ENCODE assay signal across 15 cellular contexts in the genomic region with DNA sequence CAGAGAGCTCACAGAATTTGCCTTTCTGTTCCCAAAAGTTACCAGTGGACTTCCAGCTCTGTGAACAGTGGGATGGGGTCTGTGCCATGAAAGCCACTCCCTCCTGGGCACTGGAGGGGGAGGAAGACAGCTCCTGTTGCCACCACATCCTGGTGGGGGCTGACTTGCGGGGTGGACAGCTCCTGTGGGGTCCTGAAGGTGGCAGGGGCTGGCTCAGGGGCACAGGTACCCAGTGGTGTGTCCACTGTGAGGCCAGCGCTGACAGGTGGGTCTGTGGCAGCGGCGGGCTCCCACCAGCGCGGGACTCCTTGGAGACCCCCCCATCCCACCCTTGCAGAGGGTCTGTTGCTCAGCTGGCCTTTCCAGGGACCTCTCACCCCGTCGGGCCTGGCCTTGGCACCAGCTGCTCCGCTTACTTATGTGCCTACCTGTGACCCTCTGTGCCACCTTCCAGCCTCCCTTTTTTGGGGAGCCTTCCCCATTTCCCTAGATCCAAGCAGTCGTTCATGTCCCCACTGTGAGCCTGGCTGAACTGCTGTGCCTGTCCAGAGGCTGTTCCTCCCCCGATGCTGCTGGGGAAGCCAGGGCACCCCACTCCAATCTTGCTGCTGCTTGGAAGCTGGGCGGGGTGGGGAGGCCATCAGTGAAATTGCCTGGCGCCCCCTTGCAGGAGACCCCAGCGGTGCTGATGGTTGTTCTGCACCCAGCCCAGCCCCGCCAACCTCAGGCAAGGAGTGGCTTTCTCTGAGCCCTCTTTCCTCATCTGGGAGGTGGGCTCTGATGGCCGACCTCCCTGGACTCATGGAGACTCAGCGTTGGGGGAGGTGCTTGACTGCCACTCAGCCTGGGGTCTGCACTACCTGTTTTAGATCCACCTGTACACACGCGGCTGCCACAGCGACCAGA. TPM values are rescaled to one million over a fixed set of nuclear protein-coding genes. Genes with fewer than 3 reads are reported as not detected.
DNase-seq lines count a peak whose midpoint lies in the region; ATAC-seq and TF ChIP-seq lines count a peak whose summit lies in the region.
"Had no signal": no experiment of that assay in that cellular context is flagged by ENCODE, and none has a peak within 500 bp of the region (broad histone marks: within the 10 kb centered on the region; RNA-seq: fewer than 3 reads in every experiment).

No MANE protein-coding gene starts in this region.

- no peaks in the 10 kb centered on the region for H3K9me3 Mint-ChIP-seq in T-helper 1 cell treated with Interleukin-12 subunit alpha and Interleukin-12 subunit beta and Interleukin-4 antibody, amounts not matched to agents 30 μg/mL and 1 μg/mL, for 36 hours
- no peaks in the 10 kb centered on the region for H3K9me3 Mint-ChIP-seq in stimulated activated naive CD8-positive, alpha-beta T cell treated with anti-CD3 and anti-CD28 coated beads, Interleukin-15, amount 100 ng/mL, for 72 hours

- WGBS in liver = 89% methylated on average over 20 of the region's 20 CpGs

- H3K4me1 ChIP-seq in liver (ENCODE audit: control insufficient read depth in 4 of 4, insufficient read depth in 4 of 4, low read length in 3 of 4) (peaks cover 17 to 81% (median 60%) of the 10 kb centered on the region in 4 donors), PC-9 (replicated peaks; ENCODE audit: insufficient read depth) (peaks cover 18% of the 10 kb centered on the region)

- intact Hi-C loops in PC-9 (cut with micrococcal nuclease; ENCODE audit: unreplicated experiment) = loop anchor here (5.0 kb wide), 1 partner anchor 401 kb away; no protein-coding TSS in a partner anchor

- H3K27ac Mint-ChIP-seq in T-helper 1 cell treated with Interleukin-12 subunit alpha and Interleukin-12 subunit beta and Interleukin-4 antibody, amounts not matched to agents 30 μg/mL and 1 μg/mL, for 36 hours = no peak overlapping the region
- no peak overlapping the region for H3K27ac Mint-ChIP-seq in stimulated activated naive CD8-positive, alpha-beta T cell treated with anti-CD3 and anti-CD28 coated beads, Interleukin-15, amount 100 ng/mL, for 72 hours
- H3K27ac Mint-ChIP-seq: GM23338 had no signal

- H3K36me3 ChIP-seq in liver (ENCODE audit: control insufficient read depth in 4 of 4, insufficient read depth in 3 of 4, low read depth in 1 of 4, low read length in 3 of 4) (no peaks in the 10 kb centered on the region), PC-9 (ENCODE audit: low read depth) (no peaks in the 10 kb centered on the region)

- 0 out of 2 replicates have a peak, but pooled peaks cover 5% of the 10 kb centered on the region for H3K79me2 ChIP-seq in PC-9 (ENCODE audit: low read depth)

- CTCF ChIA-PET in PC-9 (lab: Charles Lee) = interaction anchor here (0.7 kb wide), 1 partner anchor 10 kb away, joined by 3 read pairs; no protein-coding TSS in a partner anchor

- H3K4me3 ChIP-seq in liver (ENCODE audit: low read depth in 1 of 3, low read length in 3 of 3) = no peak overlapping the region
- H3K4me3 ChIP-seq in PC-9 = no peak overlapping the region
- H3K4me3 ChIP-seq: GM23338, SJSA1 had no signal

- no peaks in the 10 kb centered on the region for H3K9me3 ChIP-seq in liver (ENCODE audit: control insufficient read depth in 4 of 4, low read length in 3 of 4)
- H3K9me3 ChIP-seq in PC-9 (ENCODE audit: insufficient read depth, low read depth) = no peaks in the 10 kb centered on the region
- H3K9me3 ChIP-seq: SJSA1 had no signal

- no peak for ATAC-seq in stimulated activated naive CD8-positive, alpha-beta T cell treated with anti-CD3 and anti-CD28 coated beads, Interleukin-15, amount 100 ng/mL, for 72 hours
- ATAC-seq: GM23338 had no signal

- H2AFZ ChIP-seq in PC-9 = no peak overlapping the region
- H2AFZ ChIP-seq: GM23338 had no signal

- POLR2A ChIA-PET in PC-9 (lab: Charles Lee; ENCODE audit: unreplicated experiment) = no interaction called here

- no peaks in the 10 kb centered on the region for H3K27me3 ChIP-seq in liver (ENCODE audit: control insufficient read depth in 4 of 4, insufficient read depth in 4 of 4, low read length in 3 of 4)
- H3K27me3 ChIP-seq in PC-9 (ENCODE audit: insufficient read depth, low read depth) = no peaks in the 10 kb centered on the region
- H3K27me3 ChIP-seq: SJSA1 had no signal

- H3K4me2 ChIP-seq in PC-9 = no peak overlapping the region
- H3K4me2 ChIP-seq: GM23338 had no signal

- peak overlapping the region; percentile 37 for H3K4me3 Mint-ChIP-seq in T-helper 1 cell treated with Interleukin-12 subunit alpha and Interleukin-12 subunit beta and Interleukin-4 antibody, amounts not matched to agents 30 μg/mL and 1 μg/mL, for 36 hours
- H3K4me3 Mint-ChIP-seq in stimulated activated naive CD8-positive, alpha-beta T cell treated with anti-CD3 and anti-CD28 coated beads, Interleukin-15, amount 100 ng/mL, for 72 hours = peak overlapping the region; percentile 29 to 48
- H3K4me3 Mint-ChIP-seq: GM23338 had no signal

- H3K27me3 Mint-ChIP-seq in T-helper 1 cell treated with Interleukin-12 subunit alpha and Interleukin-12 subunit beta and Interleukin-4 antibody, amounts not matched to agents 30 μg/mL and 1 μg/mL, for 36 hours (ENCODE audit: low read depth) = no peaks in the 10 kb centered on the region
- no peaks in the 10 kb centered on the region for H3K27me3 Mint-ChIP-seq in stimulated activated naive CD8-positive, alpha-beta T cell treated with anti-CD3 and anti-CD28 coated beads, Interleukin-15, amount 100 ng/mL, for 72 hours

- H3K9me2 ChIP-seq in PC-9 (ENCODE audit: insufficient read depth) = no peaks in the 10 kb centered on the region

- peak overlapping the region; percentile 26 to 68 for H3K27ac ChIP-seq in liver (ENCODE audit: low read depth in 1 of 2, low read length in 2 of 2)
- H3K27ac ChIP-seq in PC-9 = no peak overlapping the region
- H3K27ac ChIP-seq: SJSA1 had no signal

- H4K20me1 ChIP-seq in PC-9 (ENCODE audit: insufficient read depth) = peaks cover 6% of the 10 kb centered on the region

- peaks cover 7% of the 10 kb centered on the region; the same call in 1 of the 2 replicates for H3F3A ChIP-seq in PC-9 (ENCODE audit: insufficient read depth, low read depth)

- peaks cover 9% of the 10 kb centered on the region for H3K4me1 Mint-ChIP-seq in T-helper 1 cell treated with Interleukin-12 subunit alpha and Interleukin-12 subunit beta and Interleukin-4 antibody, amounts not matched to agents 30 μg/mL and 1 μg/mL, for 36 hours (ENCODE audit: low read depth)
- H3K4me1 Mint-ChIP-seq in stimulated activated naive CD8-positive, alpha-beta T cell treated with anti-CD3 and anti-CD28 coated beads, Interleukin-15, amount 100 ng/mL, for 72 hours = peaks cover 25% of the 10 kb centered on the region

- H3K9ac ChIP-seq in liver (ENCODE audit: low read depth in 1 of 2, low read length in 2 of 2) = no peak overlapping the region

- H3K36me3 Mint-ChIP-seq in T-helper 1 cell treated with Interleukin-12 subunit alpha and Interleukin-12 subunit beta and Interleukin-4 antibody, amounts not matched to agents 30 μg/mL and 1 μg/mL, for 36 hours (ENCODE audit: low read depth) = no peaks in the 10 kb centered on the region

- TF ChIP-seq CTCF in liver (IDR thresholded peaks at IDR 0.05; ENCODE audit: low read depth, low read length, missing input control) (no peak), GM10266 (IDR thresholded peaks at IDR 0.05; ENCODE audit: control insufficient read depth, insufficient read depth, low read depth, missing control alignments) (no peak), PC-9 (conservative IDR thresholded peaks at IDR 0.05) (no peak)

- BruUV-seq in PC-9 (replicated peaks; lab: Mats Ljungman, UMichigan) = no TSS peak

- peak; percentile 63 for DNase-seq in activated effector memory CD4-positive, alpha-beta T cell treated with anti-CD3 and anti-CD28 coated beads, Interleukin-2, amount 50 U/mL, for 16 hours
- DNase-seq in activated effector memory CD4-positive, alpha-beta T cell treated with Interleukin-2 at 50 U/mL for 16 hours = no peak
- DNase-seq in stimulated activated naive CD8-positive, alpha-beta T cell treated with anti-CD3 and anti-CD28 coated beads, Interleukin-15, amount 100 ng/mL, for 72 hours = no peak
- no peak for DNase-seq in GM10266 (ENCODE audit: extremely low spot score)
- DNase-seq in PC-9 = no peak
- DNase-seq in KG1 (lab: John Stamatoyannopoulos, UW) = no peak
- DNase-seq: activated CD4-positive, CD25-positive, alpha-beta regulatory T cell; cerebellar nuclear complex; NCI-H2029 treated with DMSO at 0.1 percent for 48 hours; trophoblast cell had no signal

- no peak for TF ChIP-seq RAD21 in liver (IDR thresholded peaks at IDR 0.05)

TF ChIP-seq in liver, 16 proteins besides CTCF, POLR2A, EP300 and RAD21:
- TF ChIP-seq JUND (IDR thresholded peaks at IDR 0.05) = no peak

RNA-seq across cellular contexts. Expression of gene TEDC1, which starts 2.2 kb away (rescaled TPM):
- 1 to 10 TPM; 2.2 to 7.5 TPM for total RNA-seq in liver
- 1 to 10 TPM in 1 of 2 donors, under 1 TPM in 1; 0.97 to 4.2 TPM for polyA plus RNA-seq in liver
- 21.2 and 31.9 TPM in 2 replicates for total RNA-seq in PC-9 (2021)

RNA-seq across cellular contexts. Expression of gene CRIP1, which starts 6.5 kb away (rescaled TPM):
- 1 to 10 TPM; 1.4 to 1.8 TPM for total RNA-seq in liver
- polyA plus RNA-seq in liver = 10 to 100 TPM in 1 of 2 donors, 1 to 10 TPM in 1; 6.0 to 11.4 TPM
- 296 and 374 TPM in 2 replicates for total RNA-seq in PC-9 (2021)
- total RNA-seq: LHCN-M2 had no signal

RNA-seq across cellular contexts. Expression of gene CRIP2, which starts 18.6 kb away (rescaled TPM):
- 10 to 100 TPM in 1 of 2 donors, 1 to 10 TPM in 1; 4.3 to 10.9 TPM for total RNA-seq in liver
- polyA plus RNA-seq in liver = 10 to 100 TPM; 30.6 to 40.0 TPM
- 42.5 and 50.2 TPM in 2 replicates for total RNA-seq in PC-9 (2021)

RNA-seq across cellular contexts. Expression of gene TMEM121, which starts 33.2 kb away (rescaled TPM):
- total RNA-seq in liver = under 1 TPM; 0.33 to 0.37 TPM
- 1 to 10 TPM in 1 of 2 donors, not detected in 1; 1.5 TPM for polyA plus RNA-seq in liver
- 1.0 and 1.1 TPM in 2 replicates for total RNA-seq in PC-9 (2021)

Comparison
In these comparisons a context has a peak if more than half of its experiments do, and no peak if none do; other contexts are left out.
1. RNA of gene CRIP1, which starts 6.5 kb away (total RNA-seq): 296 to 374 TPM in PC-9; 1.4 to 1.8 TPM in liver; every median in the first group is over 100 times any median in the second.